ENCODE assay signal across 7 cellular contexts in genomic region chr10:74140553-74140952, GRCh38.
"Had no signal": no experiment of that assay in that cellular context is flagged by ENCODE, and none has a peak within 500 bp of the region (broad histone marks: within the 10 kb centered on the region; RNA-seq: fewer than 3 reads in every experiment).

No MANE protein-coding gene starts in this region.

- H3K27ac Mint-ChIP-seq: H9, IgD-negative memory B cell had no signal

- H3K4me3 ChIP-seq: GM23248 had no signal

- H3K27me3 Mint-ChIP-seq: IgD-negative memory B cell had no signal

- H3K4me1 Mint-ChIP-seq: H9 had no signal

- DNase-seq: GM23248, GOT3, H9, HCEC 1CT, KBM-7 had no signal

- H3K9me3 Mint-ChIP-seq: H9, IgD-negative memory B cell had no signal

- H3K4me3 Mint-ChIP-seq: H9, IgD-negative memory B cell had no signal

- H3K27ac ChIP-seq: GM23248, KMS-11 had no signal
